In genomic region chr20:41418739-41419293, GRCh38 we compare ENCODE assay signal across 1 cellular context.
TF ChIP-seq lines count a peak whose summit lies in the region.

No MANE protein-coding gene starts in this region.

TF ChIP-seq in HepG2, 621 proteins besides CTCF, POLR2A, EP300 and RAD21 (continued from another document):
- TF ChIP-seq, protein P1, sequence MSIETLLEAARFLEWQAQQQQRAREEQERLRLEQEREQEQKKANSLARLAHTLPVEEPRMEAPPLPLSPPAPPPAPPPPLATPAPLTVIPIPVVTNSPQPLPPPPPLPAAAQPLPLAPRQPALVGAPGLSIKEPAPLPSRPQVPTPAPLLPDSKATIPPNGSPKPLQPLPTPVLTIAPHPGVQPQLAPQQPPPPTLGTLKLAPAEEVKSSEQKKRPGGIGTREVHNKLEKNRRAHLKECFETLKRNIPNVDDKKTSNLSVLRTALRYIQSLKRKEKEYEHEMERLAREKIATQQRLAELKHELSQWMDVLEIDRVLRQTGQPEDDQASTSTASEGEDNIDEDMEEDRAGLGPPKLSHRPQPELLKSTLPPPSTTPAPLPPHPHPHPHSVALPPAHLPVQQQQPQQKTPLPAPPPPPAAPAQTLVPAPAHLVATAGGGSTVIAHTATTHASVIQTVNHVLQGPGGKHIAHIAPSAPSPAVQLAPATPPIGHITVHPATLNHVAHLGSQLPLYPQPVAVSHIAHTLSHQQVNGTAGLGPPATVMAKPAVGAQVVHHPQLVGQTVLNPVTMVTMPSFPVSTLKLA (IDR thresholded peaks at IDR 0.05), result peak; percentile 28; the same call in 1 of the 2 replicates
